In genomic region chr10:34240031-34240430, GRCh38 we compare ENCODE assay signal across 31 cellular contexts.
"Had no signal": no experiment of that assay in that cellular context is flagged by ENCODE, and none has a peak within 500 bp of the region (broad histone marks: within the 10 kb centered on the region; RNA-seq: fewer than 3 reads in every experiment).

No MANE protein-coding gene starts in this region.

- ATAC-seq: effector memory CD8-positive, alpha-beta T cell; gastrocnemius medialis; pancreas; sciatic nerve had no signal

- H3K27me3 ChIP-seq: brain microvascular endothelial cell, gastrocnemius medialis, pancreas, stomach, thyroid gland, upper lobe of left lung had no signal

- H3K4me1 Mint-ChIP-seq: activated naive CD8-positive, alpha-beta T cell treated with anti-CD3 and anti-CD28 coated beads for 36 hours; naive B cell; stimulated activated memory B cell treated with anti-CD40 and anti-IgM and Interleukin-4, amounts not matched to agents 10 μg/mL and 1 μg/mL and 100 μg/mL, for 72 hours had no signal

- H3K9me3 ChIP-seq: gastrocnemius medialis, left ventricle myocardium inferior, pancreas, prostate gland, stomach, thyroid gland, upper lobe of left lung had no signal

- H3K4me1 ChIP-seq: pancreas, prostate gland, thyroid gland had no signal

- FAIRE-seq: astrocyte, endothelial cell of umbilical vein, pancreas, small intestine had no signal

- H3K9me3 Mint-ChIP-seq: activated naive CD4-positive, alpha-beta T cell treated with anti-CD3 and anti-CD28 coated beads for 36 hours; activated naive CD8-positive, alpha-beta T cell treated with anti-CD3 and anti-CD28 coated beads for 36 hours; naive B cell had no signal

- H3K36me3 ChIP-seq: brain microvascular endothelial cell, gastrocnemius medialis, left ventricle myocardium inferior, pancreas, prostate gland, stomach, thyroid gland, upper lobe of left lung had no signal

- H3K27ac ChIP-seq: brain microvascular endothelial cell, gastrocnemius medialis, left ventricle myocardium inferior, pancreas, prostate gland, stomach, thyroid gland, VCaP had no signal

- H3K36me3 Mint-ChIP-seq: activated naive CD8-positive, alpha-beta T cell treated with anti-CD3 and anti-CD28 coated beads for 36 hours; naive B cell; stimulated activated memory B cell treated with anti-CD40 and anti-IgM and Interleukin-4, amounts not matched to agents 10 μg/mL and 1 μg/mL and 100 μg/mL, for 72 hours had no signal

- H3K27ac Mint-ChIP-seq: activated naive CD4-positive, alpha-beta T cell treated with anti-CD3 and anti-CD28 coated beads for 36 hours; activated naive CD8-positive, alpha-beta T cell treated with anti-CD3 and anti-CD28 coated beads for 36 hours; effector memory CD8-positive, alpha-beta T cell; mesothelial cell of epicardium; naive B cell; stimulated activated memory B cell treated with anti-CD40 and anti-IgM and Interleukin-4, amounts not matched to agents 10 μg/mL and 1 μg/mL and 100 μg/mL, for 72 hours had no signal

- H3K4me3 ChIP-seq: gastrocnemius medialis, left ventricle myocardium inferior, pancreas, prostate gland, stomach, thyroid gland, upper lobe of left lung had no signal

- H3K27me3 Mint-ChIP-seq: effector memory CD8-positive, alpha-beta T cell; naive B cell; stimulated activated memory B cell treated with anti-CD40 and anti-IgM and Interleukin-4, amounts not matched to agents 10 μg/mL and 1 μg/mL and 100 μg/mL, for 72 hours had no signal

- DNase-seq: activated CD4-positive, alpha-beta T cell treated with anti-CD3 and anti-CD28 coated beads for 48 hours; activated CD4-positive, alpha-beta T cell treated with anti-CD3 and anti-CD28 coated beads, Interleukin-2, amount 50 U/mL, for 48 hours; activated CD8-positive, alpha-beta memory T cell treated with anti-CD3 and anti-CD28 coated beads for 24 hours; activated effector memory CD4-positive, alpha-beta T cell treated with Interleukin-2 at 50 U/mL for 16 hours; activated naive CD4-positive, alpha-beta T cell treated with anti-CD3 and anti-CD28 coated beads for 36 hours; activated naive CD8-positive, alpha-beta T cell treated with anti-CD3 and anti-CD28 coated beads for 36 hours; amniotic stem cell; brain microvascular endothelial cell; cortex of kidney; effector memory CD8-positive, alpha-beta T cell; gastrocnemius medialis; islet precursor cell; left ventricle myocardium inferior; naive B cell; pancreas; retina; small intestine; stimulated activated CD4-positive, alpha-beta T cell treated with anti-CD3 and anti-CD28 coated beads, Interleukin-1b, Interleukin-23, amount 100 ng/mL, for 48 hours; stimulated activated CD4-positive, alpha-beta T cell treated with anti-CD3 and anti-CD28 coated beads, Interleukin-4, amount 100 ng/mL, for 4 hours; stimulated activated CD8-positive, alpha-beta memory T cell treated with anti-CD3 and anti-CD28 coated beads, Interleukin-4, amount 100 ng/mL, for 48 hours; stomach; T-helper 1 cell; thyroid gland; upper lobe of left lung had no signal

- H3K4me3 Mint-ChIP-seq: activated naive CD4-positive, alpha-beta T cell treated with anti-CD3 and anti-CD28 coated beads for 36 hours; activated naive CD8-positive, alpha-beta T cell treated with anti-CD3 and anti-CD28 coated beads for 36 hours; effector memory CD8-positive, alpha-beta T cell; mesothelial cell of epicardium; naive B cell; stimulated activated memory B cell treated with anti-CD40 and anti-IgM and Interleukin-4, amounts not matched to agents 10 μg/mL and 1 μg/mL and 100 μg/mL, for 72 hours had no signal
